ENCODE assay signal across 9 cellular contexts in the genomic region with DNA sequence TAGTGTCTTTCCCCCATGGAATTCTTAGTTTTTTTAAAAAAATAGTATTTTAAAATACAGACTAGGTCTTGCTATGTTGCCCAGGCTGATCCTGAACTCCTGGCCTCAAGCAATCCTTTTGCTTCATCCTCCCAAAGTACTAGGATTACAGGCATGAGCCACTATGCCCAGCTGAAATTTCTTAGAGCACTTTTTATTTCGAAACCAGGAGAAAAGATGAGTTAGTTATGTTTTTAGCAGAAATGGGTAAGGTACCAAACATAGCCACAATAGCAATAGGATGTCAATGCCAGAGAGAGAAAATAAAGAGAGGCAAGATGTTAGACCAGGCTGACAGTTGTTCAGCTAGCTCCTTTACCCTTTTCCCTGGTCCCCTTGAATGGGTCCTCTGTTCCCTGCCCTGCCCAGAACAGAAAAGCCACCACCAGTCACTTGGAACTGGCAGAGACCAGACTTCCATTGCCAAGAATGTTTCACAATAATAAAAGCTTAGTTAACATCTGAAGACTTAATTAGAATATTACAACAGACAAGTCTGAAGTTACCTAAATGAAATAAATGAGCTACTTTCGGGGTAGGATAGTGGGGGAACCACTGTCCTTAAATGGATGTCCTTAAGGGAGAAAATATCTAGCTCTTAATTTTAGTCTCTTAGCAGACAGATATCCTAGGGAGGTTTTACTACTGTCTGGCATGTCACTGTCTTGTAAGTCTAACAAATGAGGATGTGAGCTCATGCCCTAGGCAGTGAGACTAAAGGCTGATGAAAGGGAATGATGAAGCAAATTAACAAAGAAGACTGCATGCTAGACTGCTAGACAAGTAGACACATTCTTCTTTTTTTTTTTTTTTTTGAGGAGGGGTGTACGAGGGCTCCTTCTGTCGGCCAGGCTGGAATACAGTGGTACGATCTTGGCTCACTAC. TPM values are rescaled to one million over a fixed set of nuclear protein-coding genes. Genes with fewer than 3 reads are reported as not detected.
DNase-seq lines count a peak whose midpoint lies in the region; ATAC-seq and TF ChIP-seq lines count a peak whose summit lies in the region.
"Had no signal": no experiment of that assay in that cellular context is flagged by ENCODE, and none has a peak within 500 bp of the region (broad histone marks: within the 10 kb centered on the region; RNA-seq: fewer than 3 reads in every experiment).

No MANE protein-coding gene starts in this region.

- H3K27ac ChIP-seq in esophagus muscularis mucosa (replicated peaks in 1 of 4): peak overlapping the region; percentile 60 to 76 (median 70)
- H3K27ac ChIP-seq: VCaP had no signal

- TF ChIP-seq POLR2A in esophagus muscularis mucosa (IDR thresholded peaks at IDR 0.05; ENCODE audit: low read depth) (no peak), GM18505 (IDR thresholded peaks at IDR 0.05; ENCODE audit: borderline replicate concordance, extremely low read depth, insufficient read depth, insufficient read length) (no peak)

- H3K4me3 ChIP-seq in esophagus muscularis mucosa: no peak overlapping the region

- no peaks in the 10 kb centered on the region for H3K27me3 ChIP-seq in esophagus muscularis mucosa

- H3K9me3 Mint-ChIP-seq in CD14-positive monocyte: no peaks in the 10 kb centered on the region

- peaks cover 13% of the 10 kb centered on the region for H3K4me1 Mint-ChIP-seq in CD14-positive monocyte

- peak overlapping the region; percentile 86 to 95 (median 91) for H3K27ac Mint-ChIP-seq in CD14-positive monocyte

- no peak for TF ChIP-seq EP300 in esophagus muscularis mucosa (IDR thresholded peaks at IDR 0.05)

- TF ChIP-seq CTCF in CD14-positive monocyte (IDR thresholded peaks at IDR 0.05) (no peak), esophagus muscularis mucosa (IDR thresholded peaks at IDR 0.05) (no peak)

- 51% methylated on average over 5 of the region's 5 CpGs for WGBS in esophagus muscularis mucosa

- H3K4me1 ChIP-seq in esophagus muscularis mucosa: peaks cover 31 to 61% (median 53%) of the 10 kb centered on the region in 4 donors

- no peaks in the 10 kb centered on the region for H3K36me3 ChIP-seq in esophagus muscularis mucosa

- H3K4me3 Mint-ChIP-seq in CD14-positive monocyte: peak overlapping the region in 1 of 2 donors; percentile 70

- ATAC-seq in HG02623 (IDR thresholded peaks at IDR 0.05; ENCODE audit: unreplicated experiment) (no peak), GM18505 (IDR thresholded peaks at IDR 0.05; ENCODE audit: unreplicated experiment) (no peak)

- intact Hi-C loops in CD14-positive monocyte (cut with micrococcal nuclease) (no loop called here), esophagus muscularis mucosa (cut with DNase I) (loop anchor here (5.0 kb wide), 1 partner anchor 33 kb away; no protein-coding TSS in a partner anchor)

- H3K36me3 Mint-ChIP-seq in CD14-positive monocyte: no peaks in the 10 kb centered on the region

- DNase-seq in CD14-positive monocyte (ENCODE audit: low spot score) (peak; percentile 65), RKO (ENCODE audit: low spot score) (peak; percentile 12), esophagus muscularis mucosa (ENCODE audit: extremely low spot score) (no peak), nucleus accumbens (lab: John Stamatoyannopoulos, UW) (peak in 43 of 56 donors; percentile 2 to 68 (median 33)), HPDE6-E6E7 (ENCODE audit: extremely low spot score) (no peak)
- no peak for DNase-seq in stimulated activated CD4-positive, alpha-beta T cell treated with anti-CD3 and anti-CD28 coated beads, Interleukin-1b, Interleukin-23, amount 100 ng/mL, for 48 hours

- no peaks in the 10 kb centered on the region for H3K9me3 ChIP-seq in esophagus muscularis mucosa

- H3K27me3 Mint-ChIP-seq in CD14-positive monocyte (ENCODE audit: low read depth in 3 of 3): no peaks in the 10 kb centered on the region

RNA-seq across cellular contexts. Expression of a gene that starts 54.2 kb away (rescaled TPM):
- polyA plus RNA-seq in CD14-positive monocyte: 1 to 10 TPM in 1 of 2 donors, under 1 TPM in 1; 0.20 to 1.4 TPM
- total RNA-seq in esophagus muscularis mucosa: 10 to 100 TPM; 12.9 to 37.3 (median 15.6) TPM

Comparison
In these comparisons a context has a peak if more than half of its experiments do, and no peak if none do; other contexts are left out.
1. DNase-seq: peak in CD14-positive monocyte (single experiment), RKO (single experiment) and nucleus accumbens (43 of 56); none in esophagus muscularis mucosa (single experiment), HPDE6-E6E7 (single experiment) and stimulated activated CD4-positive, alpha-beta T cell treated with anti-CD3 and anti-CD28 coated beads, Interleukin-1b, Interleukin-23, amount 100 ng/mL, for 48 hours (single experiment).